ENCODE assay signal across 12 cellular contexts in the genomic region with DNA sequence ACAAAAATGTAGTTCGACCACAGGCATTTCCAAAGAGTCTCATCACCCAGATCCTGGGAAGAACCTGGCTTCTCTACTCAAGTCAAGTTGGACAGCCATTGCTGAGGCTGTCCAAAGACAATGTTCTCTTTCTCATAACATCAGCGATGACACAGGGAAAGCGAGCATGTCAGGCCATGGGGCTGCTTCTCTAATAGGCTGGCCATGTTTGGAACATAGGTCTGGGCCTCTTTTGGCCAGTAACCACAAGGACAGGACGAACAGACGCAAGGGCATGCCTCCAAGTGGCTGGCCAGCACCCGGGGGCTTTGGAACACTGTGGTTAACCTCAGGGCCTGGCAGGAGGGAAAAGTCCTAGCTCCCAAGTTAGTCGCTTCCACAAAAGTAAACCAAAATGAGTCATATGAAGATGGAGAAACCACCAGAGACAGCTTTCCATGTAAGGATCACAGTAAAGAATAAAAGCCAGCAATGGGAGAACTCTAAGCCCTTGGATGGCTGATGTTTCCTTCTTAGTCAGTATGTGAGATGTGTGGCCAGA.
DNase-seq lines count a peak whose midpoint lies in the region; ATAC-seq and TF ChIP-seq lines count a peak whose summit lies in the region.
"Had no signal": no experiment of that assay in that cellular context is flagged by ENCODE, and none has a peak within 500 bp of the region (broad histone marks: within the 10 kb centered on the region; RNA-seq: fewer than 3 reads in every experiment).

No MANE protein-coding gene starts in this region.

- H2BK5ac ChIP-seq in mesenchymal stem cell (ENCODE audit: low read depth, low read length, poor library complexity, severe bottlenecking), result no peak overlapping the region

- DNase-seq in AG08396 (ENCODE audit: low spot score), result peak; percentile 65
- DNase-seq in MG63, result peak; percentile 95
- DNase-seq in chondrocyte (ENCODE audit: low spot score), result no peak
- peak; percentile 99 for DNase-seq in mesenchymal stem cell
- DNase-seq in activated CD4-positive, alpha-beta T cell treated with anti-CD3 and anti-CD28 coated beads for 1 hour, result no peak
- DNase-seq in NCI-H1105 (lab: John Stamatoyannopoulos, UW), result no peak
- DNase-seq: NCI-H748 treated with DMSO at 0.1 percent for 48 hours, occipital lobe had no signal

- no peak overlapping the region for H3K14ac ChIP-seq in mesenchymal stem cell (ENCODE audit: low read length in 2 of 2)

- H3K9me3 ChIP-seq in MG63 (no peaks in the 10 kb centered on the region), mesenchymal stem cell (ENCODE audit: control insufficient read depth, low read length) (no peaks in the 10 kb centered on the region)

- H3K4me3 Mint-ChIP-seq in chondrocyte (ENCODE audit: unreplicated experiment), result no peak overlapping the region

- peak overlapping the region; percentile 19 for H4K91ac ChIP-seq in mesenchymal stem cell (ENCODE audit: low read length)

- peak overlapping the region in 1 of 2 experiments; percentile 71 for H3K4ac ChIP-seq in mesenchymal stem cell (ENCODE audit: low read depth in 1 of 2, low read length in 2 of 2)

- H3K27me3 ChIP-seq in MG63, result no peaks in the 10 kb centered on the region
- H3K27me3 ChIP-seq in mesenchymal stem cell (ENCODE audit: control insufficient read depth in 1 of 2, insufficient read depth in 1 of 2, low read length in 2 of 2), result no peaks in the 10 kb centered on the region

- peak overlapping the region; percentile 51 for H2BK120ac ChIP-seq in mesenchymal stem cell (ENCODE audit: low read depth, low read length)

- no peak overlapping the region for H3K4me2 ChIP-seq in mesenchymal stem cell (ENCODE audit: low read length, poor library complexity, severe bottlenecking)
- H3K4me2 ChIP-seq: KMS-11 had no signal

- peak overlapping the region; percentile 65 to 79 for H3K18ac ChIP-seq in mesenchymal stem cell (ENCODE audit: low read depth in 1 of 2, low read length in 2 of 2)

- peaks cover 72% of the 10 kb centered on the region for H3K4me1 Mint-ChIP-seq in chondrocyte (ENCODE audit: low read depth)

- H2AK5ac ChIP-seq in mesenchymal stem cell (ENCODE audit: low read length, severe bottlenecking), result no peak overlapping the region

- H3K4me3 ChIP-seq in MG63 (no peak overlapping the region), mesenchymal stem cell (ENCODE audit: insufficient read depth in 1 of 2, low read depth in 1 of 2, low read length in 2 of 2) (no peak overlapping the region)

- H2AFZ ChIP-seq in mesenchymal stem cell (ENCODE audit: low read depth, low read length), result no peak overlapping the region

- WGBS in mesenchymal stem cell, result 11% methylated on average over 7 of the region's 7 CpGs

- no peaks in the 10 kb centered on the region for H3K27me3 Mint-ChIP-seq in chondrocyte (ENCODE audit: low read depth)

- no peaks in the 10 kb centered on the region for H3K9me3 Mint-ChIP-seq in chondrocyte (ENCODE audit: low read depth)

- no peaks in the 10 kb centered on the region for H3K36me3 Mint-ChIP-seq in chondrocyte (ENCODE audit: low read depth)

- H3K27ac Mint-ChIP-seq in chondrocyte (ENCODE audit: unreplicated experiment), result peak overlapping the region; percentile 83

- H2BK15ac ChIP-seq in mesenchymal stem cell (ENCODE audit: low read depth, poor library complexity, severe bottlenecking), result no peak overlapping the region

- ATAC-seq in GM18868 (IDR thresholded peaks at IDR 0.05; ENCODE audit: unreplicated experiment) (no peak), HG03139 (IDR thresholded peaks at IDR 0.05; ENCODE audit: unreplicated experiment) (no peak)

- H3K23ac ChIP-seq in mesenchymal stem cell (ENCODE audit: low read length in 2 of 2), result no peak overlapping the region

- peak overlapping the region; percentile 51 for H3K9ac ChIP-seq in mesenchymal stem cell (ENCODE audit: low read length)
- H3K9ac ChIP-seq: KMS-11 had no signal

- peaks cover 5% of the 10 kb centered on the region for H3K79me1 ChIP-seq in mesenchymal stem cell (replicated peaks; ENCODE audit: low read length, poor library complexity, severe bottlenecking)

- H3K36me3 ChIP-seq in MG63 (no peaks in the 10 kb centered on the region), mesenchymal stem cell (ENCODE audit: control insufficient read depth in 1 of 2, insufficient read depth in 2 of 2, low read depth in 1 of 2, low read length in 2 of 2) (peaks cover 0 to 3% of the 10 kb centered on the region in 2 experiments)

- TF ChIP-seq CTCF in chondrocyte (IDR thresholded peaks at IDR 0.05), result no peak

- peak overlapping the region; percentile 5 for H3K27ac ChIP-seq in mesenchymal stem cell (ENCODE audit: low read length, poor library complexity, severe bottlenecking)
- H3K27ac ChIP-seq: C4-2B, KMS-11 had no signal

- peak overlapping the region; percentile 8 for H4K8ac ChIP-seq in mesenchymal stem cell (ENCODE audit: low read length)

- peaks cover 8% of the 10 kb centered on the region for H3K4me1 ChIP-seq in mesenchymal stem cell (ENCODE audit: control insufficient read depth, insufficient read depth, low read depth, low read length)

- peak overlapping the region in 1 of 2 experiments; percentile 34 for H2BK12ac ChIP-seq in mesenchymal stem cell (ENCODE audit: low read length in 2 of 2)

Comparison
In these comparisons a context has a peak if more than half of its experiments do, and no peak if none do; other contexts are left out.
1. DNase-seq: peak in AG08396 (single experiment), MG63 (single experiment) and mesenchymal stem cell (single experiment); none in chondrocyte (single experiment), activated CD4-positive, alpha-beta T cell treated with anti-CD3 and anti-CD28 coated beads for 1 hour (single experiment) and NCI-H1105 (single experiment).